In the genomic region with DNA sequence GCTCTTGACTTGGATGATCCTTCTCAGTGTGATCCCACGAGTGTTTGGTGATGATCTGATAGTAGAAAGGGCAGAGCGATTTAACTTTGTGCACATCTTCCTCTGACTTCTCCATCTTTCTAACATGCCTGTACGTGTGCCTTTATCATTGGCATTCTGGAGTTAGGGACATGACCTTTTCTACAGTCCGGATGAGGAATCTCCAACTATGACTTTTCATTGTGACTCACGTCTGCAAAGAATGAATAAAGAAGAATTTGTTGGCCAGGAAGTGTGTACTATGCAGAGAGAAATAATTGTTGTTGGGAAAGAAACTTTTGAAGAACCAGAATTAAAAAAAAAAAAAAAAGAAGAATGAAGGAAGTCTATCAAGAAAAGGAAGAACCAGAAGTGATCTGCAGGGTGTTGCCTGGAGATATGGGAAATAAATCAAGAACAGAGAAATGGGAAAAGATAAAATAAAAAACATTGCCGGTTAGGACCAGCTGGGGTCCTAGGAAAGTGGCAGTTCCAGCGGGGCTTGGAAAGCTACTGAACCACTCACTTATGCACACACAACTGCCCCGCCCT, we compare ENCODE assay signal across 8 cellular contexts. TPM values are rescaled to one million over a fixed set of nuclear protein-coding genes. Genes with fewer than 3 reads are reported as not detected.
A peak's percentile ranks its signal among the peaks of the same experiment; 100 is the strongest.
DNase-seq lines count a peak whose midpoint lies in the region; FAIRE-seq and TF ChIP-seq lines count a peak whose summit lies in the region.

No MANE protein-coding gene starts in this region.

- dilution Hi-C loops in keratinocyte (cut with MboI; ENCODE audit: extremely low pct_ligation_motif_present, low sequenced_read_pairs): no loop called here

- peak; percentile 63 for DNase-seq in HPDE6-E6E7 (ENCODE audit: extremely low spot score)
- DNase-seq in ascending aorta (ENCODE audit: low spot score in 2 of 2): no peak
- DNase-seq in keratinocyte (ENCODE audit: low read depth, low spot score): no peak
- DNase-seq in substantia nigra (lab: John Stamatoyannopoulos, UW): no peak
- DNase-seq in NCI-H2081 (lab: John Stamatoyannopoulos, UW): no peak
- no peak for DNase-seq in WERI-Rb-1
- no peak for DNase-seq in nucleus accumbens (lab: John Stamatoyannopoulos, UW)
- DNase-seq in activated CD8-positive, alpha-beta memory T cell treated with anti-CD3 and anti-CD28 coated beads, Interleukin-2, amount 50 U/mL, for 4 hours: no peak

- H2AFZ ChIP-seq in keratinocyte (ENCODE audit: control insufficient read depth, low read length): no peak overlapping the region

- H3K4me3 ChIP-seq in ascending aorta (peak overlapping the region in 1 of 2 donors; percentile 37), keratinocyte (ENCODE audit: control insufficient read depth in 2 of 3, extremely low read depth in 1 of 3, insufficient read depth in 2 of 3, low read depth in 1 of 3, low read length in 3 of 3) (peak overlapping the region; percentile 7 to 49 (median 40)), WERI-Rb-1 (ENCODE audit: low read depth, low read length) (no peak overlapping the region)

- peak; percentile 91 for FAIRE-seq in keratinocyte (lab: Jason Lieb, UNC)

- no peak for TF ChIP-seq CTCF in ascending aorta (IDR thresholded peaks at IDR 0.05)
- no peak for TF ChIP-seq CTCF in keratinocyte (optimal IDR thresholded peaks at IDR 0.05 in 1 of 3, IDR thresholded peaks at IDR 0.05 in 1 of 3, conservative IDR thresholded peaks at IDR 0.05 in 1 of 3; ENCODE audit: extremely low read depth in 1 of 3, insufficient read depth in 2 of 3, low read length in 3 of 3)
- TF ChIP-seq CTCF in WERI-Rb-1 (IDR thresholded peaks at IDR 0.05; ENCODE audit: low read depth, low read length): no peak

- H3K36me3 ChIP-seq in ascending aorta (no peaks in the 10 kb centered on the region), keratinocyte (ENCODE audit: control insufficient read depth in 2 of 2, extremely low read depth in 1 of 2, insufficient read depth in 2 of 2, low read length in 2 of 2) (peaks cover 0 to 5% of the 10 kb centered on the region in 2 experiments), WERI-Rb-1 (no peaks in the 10 kb centered on the region)

- H3K9me1 ChIP-seq in keratinocyte (ENCODE audit: control insufficient read depth, extremely low read depth, insufficient read depth, low read length): peaks cover 2% of the 10 kb centered on the region

- no peaks in the 10 kb centered on the region for H4K20me1 ChIP-seq in keratinocyte (ENCODE audit: control insufficient read depth, extremely low read depth, insufficient read depth, low read length)

- H3K9ac ChIP-seq in keratinocyte (ENCODE audit: control insufficient read depth, extremely low read depth, insufficient read depth, low read length): peak overlapping the region; percentile 69

- H3K27me3 ChIP-seq in ascending aorta (no peaks in the 10 kb centered on the region), keratinocyte (ENCODE audit: control insufficient read depth, extremely low read depth, insufficient read depth, low read length) (no peaks in the 10 kb centered on the region), WERI-Rb-1 (ENCODE audit: insufficient read depth, low read depth, severe bottlenecking) (no peaks in the 10 kb centered on the region)

- H3K27ac ChIP-seq in ascending aorta: peak overlapping the region; percentile 73 to 76
- peak overlapping the region; percentile 94 for H3K27ac ChIP-seq in keratinocyte (ENCODE audit: control insufficient read depth, insufficient read depth, low read length)
- peak overlapping the region; percentile 35 for H3K27ac ChIP-seq in substantia nigra (ENCODE audit: low read depth, low read length, poor library complexity, severe bottlenecking)
- H3K27ac ChIP-seq in WERI-Rb-1: no peak overlapping the region

- H3K79me2 ChIP-seq in keratinocyte (ENCODE audit: control insufficient read depth, insufficient read depth, low read length): peaks cover 85% of the 10 kb centered on the region

- H3K4me2 ChIP-seq in keratinocyte (ENCODE audit: control insufficient read depth, extremely low read depth, insufficient read depth, low read depth, low read length): peak overlapping the region; percentile 93

- peaks cover 12 to 79% of the 10 kb centered on the region in 2 donors for H3K4me1 ChIP-seq in ascending aorta
- H3K4me1 ChIP-seq in keratinocyte (ENCODE audit: control insufficient read depth, extremely low read depth, insufficient read depth, low read length): peaks cover 74% of the 10 kb centered on the region

- intact Hi-C loops in ascending aorta (cut with DNase I): loop anchor here (1.0 to 2.0 kb wide), 3 partner anchors 24 to 77 kb away; no protein-coding TSS in a partner anchor

- no peaks in the 10 kb centered on the region for H3K9me3 ChIP-seq in ascending aorta
- H3K9me3 ChIP-seq in keratinocyte (ENCODE audit: control insufficient read depth, low read depth, low read length): no peaks in the 10 kb centered on the region
- no peaks in the 10 kb centered on the region for H3K9me3 ChIP-seq in WERI-Rb-1 (ENCODE audit: severe bottlenecking)

RNA-seq across cellular contexts. Expression of gene PPFIBP1, which starts 25.3 kb away (rescaled TPM):
- 56.4 TPM for total RNA-seq in ascending aorta
- 53.6 to 83.5 TPM (median 62.0 TPM) in 3 replicates for polyA plus RNA-seq in keratinocyte
- polyA plus RNA-seq in keratinocyte (2011; ENCODE audit: low read depth): 74.9 TPM
- 32.0 and 75.4 TPM in 2 replicates for polyA plus RNA-seq in keratinocyte (2011; cell fraction: cytosol; rRNA removed)
- 101 and 133 TPM in 2 replicates for polyA plus RNA-seq in keratinocyte (2011; cell fraction: nucleus; rRNA removed)
- 25.4 and 60.2 TPM in 2 replicates for polyA plus RNA-seq in keratinocyte (2012; ENCODE audit: low replicate concordance)
- 48.5 to 186 TPM (median 78.5 TPM) in 3 replicates for polyA minus RNA-seq in keratinocyte
- polyA minus RNA-seq in keratinocyte (2011; cell fraction: cytosol; rRNA and poly(A)+ RNA removed): 37.2 TPM
- 116 and 242 TPM in 2 replicates for polyA minus RNA-seq in keratinocyte (2011; cell fraction: nucleus; rRNA and poly(A)+ RNA removed)
